Comparison of ENCODE assay signal across 2 cellular contexts in genomic region chr10:21536874-21537273, GRCh38.
TF ChIP-seq lines count a peak whose summit lies in the region.

No MANE protein-coding gene starts in this region.

TF ChIP-seq in GM23338, 12 proteins besides CTCF, POLR2A, EP300 and RAD21:
- no peak for TF ChIP-seq ETS1 (IDR thresholded peaks at IDR 0.05)

TF ChIP-seq in H1, 55 proteins besides CTCF, POLR2A, EP300 and RAD21:
- no peak for TF ChIP-seq SIX5 (IDR thresholded peaks at IDR 0.05; ENCODE audit: low read depth, low read length)
